17 cellular contexts compared by ENCODE assay signal in the genomic region with DNA sequence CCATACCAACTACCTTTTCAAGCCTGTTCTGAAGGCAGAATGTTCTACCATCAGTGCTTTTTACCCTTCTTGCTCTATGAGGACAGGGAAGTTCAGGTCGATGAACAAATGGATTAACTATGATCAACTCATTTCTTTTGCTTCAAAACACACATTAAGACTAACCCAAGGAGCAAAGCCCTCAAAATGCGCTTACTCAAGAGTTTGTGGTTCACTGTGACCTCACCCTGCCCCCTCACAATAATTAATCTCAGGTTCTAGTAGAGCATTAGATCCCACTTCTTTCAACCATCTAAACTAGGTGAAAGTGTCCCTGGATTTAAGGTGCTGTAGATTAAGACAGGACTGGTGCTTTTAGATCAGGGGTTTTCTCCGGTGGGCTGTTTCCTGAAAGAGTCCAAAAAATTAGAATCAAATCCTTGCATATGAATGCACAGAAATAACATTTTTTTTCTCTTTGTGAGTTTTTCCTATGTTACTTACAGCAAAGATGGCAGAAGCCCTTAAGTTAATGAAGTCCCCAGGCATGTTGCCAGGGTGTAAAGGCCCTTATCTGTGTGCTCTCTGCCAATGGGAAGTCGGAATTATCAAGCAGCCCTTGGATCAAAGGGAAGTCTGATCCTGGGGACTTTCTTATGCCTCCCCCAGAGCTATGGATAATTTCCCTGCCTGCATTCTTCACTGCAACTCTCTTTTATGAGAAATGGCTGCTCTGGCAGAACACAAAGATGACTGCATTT.
"Had no signal": no experiment of that assay in that cellular context is flagged by ENCODE, and none has a peak within 500 bp of the region (broad histone marks: within the 10 kb centered on the region; RNA-seq: fewer than 3 reads in every experiment).

No MANE protein-coding gene starts in this region.

- FAIRE-seq: endometrium had no signal

- H3K36me3 ChIP-seq: ascending aorta, lower lobe of right lung had no signal

- H3K27ac ChIP-seq: ascending aorta, lower lobe of right lung, skin epidermis had no signal

- H3K4me1 ChIP-seq: ascending aorta, lower lobe of right lung had no signal

- DNase-seq: activated CD4-positive, CD25-positive, alpha-beta regulatory T cell treated with anti-CD3 and anti-CD28 coated beads, Interleukin-2, amount 50 U/mL, for 72 hours; activated naive CD4-positive, alpha-beta T cell; glutamatergic neuron; hypothalamus; kidney glomerular epithelial cell; lower lobe of right lung; naive thymus-derived CD4-positive, alpha-beta T cell; nucleus accumbens; right cardiac atrium; stimulated activated CD4-positive, alpha-beta T cell treated with anti-CD3 and anti-CD28 coated beads, Interleukin-4, amount 100 ng/mL, for 24 hours; stimulated activated naive CD4-positive, alpha-beta T cell treated with Interleukin-2 at 50 U/mL for 16 hours; substantia nigra; T-helper 17 cell had no signal

- H3K9me3 ChIP-seq: ascending aorta, lower lobe of right lung had no signal

- H3K36me3 Mint-ChIP-seq: naive thymus-derived CD4-positive, alpha-beta T cell; type B pancreatic cell had no signal

- H3K4me3 ChIP-seq: ascending aorta, lower lobe of right lung, skin epidermis had no signal

- H3K4me3 Mint-ChIP-seq: naive thymus-derived CD4-positive, alpha-beta T cell; T-helper 17 cell; type B pancreatic cell had no signal

- H3K27me3 ChIP-seq: ascending aorta had no signal

- H3K27ac Mint-ChIP-seq: naive thymus-derived CD4-positive, alpha-beta T cell; T-helper 17 cell; type B pancreatic cell had no signal

- H3K4me1 Mint-ChIP-seq: naive thymus-derived CD4-positive, alpha-beta T cell; T-helper 17 cell had no signal
